1 cellular context compared by ENCODE assay signal in the genomic region with DNA sequence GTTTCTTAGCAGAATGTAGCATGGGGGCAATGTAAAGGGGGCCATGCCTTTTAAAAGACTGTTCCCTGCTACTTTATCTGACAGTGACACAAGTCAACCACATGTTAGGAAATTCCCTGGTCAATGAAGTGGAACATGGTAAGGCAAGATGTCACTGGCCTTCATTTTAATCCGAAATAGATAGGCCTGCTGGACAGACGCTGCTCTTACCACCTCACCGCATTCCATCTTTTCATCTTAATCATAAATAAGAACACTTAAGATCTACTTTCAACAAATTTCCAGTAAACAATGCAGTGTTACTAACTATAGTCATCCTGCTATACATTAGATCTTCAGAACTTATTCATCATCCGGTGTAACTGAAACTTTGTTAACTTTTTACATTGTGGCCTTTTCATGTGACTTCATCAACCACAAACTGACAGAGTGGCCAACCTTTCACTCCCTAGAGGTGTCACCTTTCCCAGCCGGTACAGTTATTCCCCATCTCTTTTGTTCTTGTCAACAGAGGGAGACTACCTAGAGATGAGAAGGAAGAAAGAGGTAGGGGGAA.
TF ChIP-seq lines count a peak whose summit lies in the region.

No MANE protein-coding gene starts in this region.

TF ChIP-seq in GM23338, 12 proteins besides CTCF, POLR2A, EP300 and RAD21 (continued from another document):
- TF ChIP-seq, protein P1, sequence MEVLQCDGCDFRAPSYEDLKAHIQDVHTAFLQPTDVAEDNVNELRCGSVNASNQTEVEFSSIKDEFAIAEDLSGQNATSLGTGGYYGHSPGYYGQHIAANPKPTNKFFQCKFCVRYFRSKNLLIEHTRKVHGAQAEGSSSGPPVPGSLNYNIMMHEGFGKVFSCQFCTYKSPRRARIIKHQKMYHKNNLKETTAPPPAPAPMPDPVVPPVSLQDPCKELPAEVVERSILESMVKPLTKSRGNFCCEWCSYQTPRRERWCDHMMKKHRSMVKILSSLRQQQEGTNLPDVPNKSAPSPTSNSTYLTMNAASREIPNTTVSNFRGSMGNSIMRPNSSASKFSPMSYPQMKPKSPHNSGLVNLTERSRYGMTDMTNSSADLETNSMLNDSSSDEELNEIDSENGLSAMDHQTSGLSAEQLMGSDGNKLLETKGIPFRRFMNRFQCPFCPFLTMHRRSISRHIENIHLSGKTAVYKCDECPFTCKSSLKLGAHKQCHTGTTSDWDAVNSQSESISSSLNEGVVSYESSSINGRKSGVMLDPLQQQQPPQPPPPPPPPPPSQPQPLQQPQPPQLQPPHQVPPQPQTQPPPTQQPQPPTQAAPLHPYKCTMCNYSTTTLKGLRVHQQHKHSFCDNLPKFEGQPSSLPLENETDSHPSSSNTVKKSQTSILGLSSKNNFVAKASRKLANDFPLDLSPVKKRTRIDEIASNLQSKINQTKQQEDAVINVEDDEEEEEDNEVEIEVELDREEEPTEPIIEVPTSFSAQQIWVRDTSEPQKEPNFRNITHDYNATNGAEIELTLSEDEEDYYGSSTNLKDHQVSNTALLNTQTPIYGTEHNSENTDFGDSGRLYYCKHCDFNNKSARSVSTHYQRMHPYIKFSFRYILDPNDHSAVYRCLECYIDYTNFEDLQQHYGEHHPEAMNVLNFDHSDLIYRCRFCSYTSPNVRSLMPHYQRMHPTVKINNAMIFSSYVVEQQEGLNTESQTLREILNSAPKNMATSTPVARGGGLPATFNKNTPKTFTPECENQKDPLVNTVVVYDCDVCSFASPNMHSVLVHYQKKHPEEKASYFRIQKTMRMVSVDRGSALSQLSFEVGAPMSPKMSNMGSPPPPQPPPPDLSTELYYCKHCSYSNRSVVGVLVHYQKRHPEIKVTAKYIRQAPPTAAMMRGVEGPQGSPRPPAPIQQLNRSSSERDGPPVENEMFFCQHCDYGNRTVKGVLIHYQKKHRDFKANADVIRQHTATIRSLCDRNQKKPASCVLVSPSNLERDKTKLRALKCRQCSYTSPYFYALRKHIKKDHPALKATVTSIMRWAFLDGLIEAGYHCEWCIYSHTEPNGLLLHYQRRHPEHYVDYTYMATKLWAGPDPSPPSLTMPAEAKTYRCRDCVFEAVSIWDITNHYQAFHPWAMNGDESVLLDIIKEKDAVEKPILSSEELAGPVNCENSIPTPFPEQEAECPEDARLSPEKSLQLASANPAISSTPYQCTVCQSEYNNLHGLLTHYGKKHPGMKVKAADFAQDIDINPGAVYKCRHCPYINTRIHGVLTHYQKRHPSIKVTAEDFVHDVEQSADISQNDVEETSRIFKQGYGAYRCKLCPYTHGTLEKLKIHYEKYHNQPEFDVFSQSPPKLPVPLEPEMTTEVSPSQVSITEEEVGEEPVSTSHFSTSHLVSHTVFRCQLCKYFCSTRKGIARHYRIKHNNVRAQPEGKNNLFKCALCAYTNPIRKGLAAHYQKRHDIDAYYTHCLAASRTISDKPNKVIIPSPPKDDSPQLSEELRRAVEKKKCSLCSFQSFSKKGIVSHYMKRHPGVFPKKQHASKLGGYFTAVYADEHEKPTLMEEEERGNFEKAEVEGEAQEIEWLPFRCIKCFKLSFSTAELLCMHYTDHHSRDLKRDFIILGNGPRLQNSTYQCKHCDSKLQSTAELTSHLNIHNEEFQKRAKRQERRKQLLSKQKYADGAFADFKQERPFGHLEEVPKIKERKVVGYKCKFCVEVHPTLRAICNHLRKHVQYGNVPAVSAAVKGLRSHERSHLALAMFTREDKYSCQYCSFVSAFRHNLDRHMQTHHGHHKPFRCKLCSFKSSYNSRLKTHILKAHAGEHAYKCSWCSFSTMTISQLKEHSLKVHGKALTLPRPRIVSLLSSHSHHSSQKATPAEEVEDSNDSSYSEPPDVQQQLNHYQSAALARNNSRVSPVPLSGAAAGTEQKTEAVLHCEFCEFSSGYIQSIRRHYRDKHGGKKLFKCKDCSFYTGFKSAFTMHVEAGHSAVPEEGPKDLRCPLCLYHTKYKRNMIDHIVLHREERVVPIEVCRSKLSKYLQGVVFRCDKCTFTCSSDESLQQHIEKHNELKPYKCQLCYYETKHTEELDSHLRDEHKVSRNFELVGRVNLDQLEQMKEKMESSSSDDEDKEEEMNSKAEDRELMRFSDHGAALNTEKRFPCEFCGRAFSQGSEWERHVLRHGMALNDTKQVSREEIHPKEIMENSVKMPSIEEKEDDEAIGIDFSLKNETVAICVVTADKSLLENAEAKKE (CRISPR knock-in tag; IDR thresholded peaks at IDR 0.05), result no peak
- TF ChIP-seq NANOG (IDR thresholded peaks at IDR 0.05; ENCODE audit: borderline replicate concordance) (no peak), ZNF114 (CRISPR knock-in tag; IDR thresholded peaks at IDR 0.05) (no peak), CREB1 (CRISPR knock-in tag; IDR thresholded peaks at IDR 0.05; ENCODE audit: low read depth) (no peak)
